Comparison of ENCODE assay signal across 10 cellular contexts in genomic region chr16:10741249-10741648, GRCh38. TPM values are rescaled to one million over a fixed set of nuclear protein-coding genes. Genes with fewer than 3 reads are reported as not detected.
DNase-seq lines count a peak whose midpoint lies in the region; TF ChIP-seq lines count a peak whose summit lies in the region.
"Not testable (repeated sequence)": the region's sequence is repeated elsewhere in the genome, so short reads cannot be mapped to it uniquely, and the experiment has no call there.
"Had no signal": no experiment of that assay in that cellular context is flagged by ENCODE, and none has a peak within 500 bp of the region (broad histone marks: within the 10 kb centered on the region; RNA-seq: fewer than 3 reads in every experiment).

No MANE protein-coding gene starts in this region.

- not testable (repeated sequence) for H3K36me3 ChIP-seq in BLaER1 treated with 17β-estradiol and CSF1 and Interleukin-3, amounts not matched to agents 10 nM and 100 nM; OCI-LY1 (ENCODE audit: insufficient read depth, low read length); ascending aorta; stomach

- H3K4me1 ChIP-seq in BLaER1 treated with 17β-estradiol and CSF1 and Interleukin-3, amounts not matched to agents 10 nM and 100 nM: peaks cover 68 to 81% (median 74%) of the 10 kb centered on the region in 10 experiments
- H3K4me1 ChIP-seq in OCI-LY1 (ENCODE audit: insufficient read depth, low read length, severe bottlenecking): peaks cover 44% of the 10 kb centered on the region
- H3K4me1 ChIP-seq in ascending aorta: peaks cover 22 to 39% of the 10 kb centered on the region in 2 donors
- peaks cover 18 to 61% (median 45%) of the 10 kb centered on the region in 4 donors for H3K4me1 ChIP-seq in stomach

- not testable (repeated sequence) for H3K27ac ChIP-seq in BLaER1 treated with 17β-estradiol and CSF1 and Interleukin-3, amounts not matched to agents 10 nM and 100 nM; stomach
- H3K27ac ChIP-seq in OCI-LY1 (ENCODE audit: low read depth, low read length, poor library complexity, severe bottlenecking) (peak overlapping the region; percentile 59), ascending aorta (peak overlapping the region; percentile 95), coronary artery (peak overlapping the region; percentile 79 to 93)

- not testable (repeated sequence) for H2AFZ ChIP-seq in OCI-LY1 (ENCODE audit: low read length)

- intact Hi-C loops in ascending aorta (cut with DNase I): loop anchor here (5.0 to 10.0 kb wide), 2 partner anchors 604 to 1649 kb away; partner anchors contain the start of genes HAPSTR1 and RMI2
- intact Hi-C loops in stomach (cut with DNase I; ENCODE audit: low total_unique reads): not testable (repeated sequence)

- not testable (repeated sequence) for H3K27me3 ChIP-seq in BLaER1 treated with 17β-estradiol and CSF1 and Interleukin-3, amounts not matched to agents 10 nM and 100 nM; OCI-LY1 (ENCODE audit: insufficient read depth, low read length); ascending aorta; stomach

- POLR2A ChIA-PET in activated CD4-positive, alpha-beta T cell treated with anti-CD3 and anti-CD28 coated beads, Interleukin-2, amount 10 ng/mL, durations not matched to agents 7 days and 5 days (lab: Charles Lee): not testable (repeated sequence)

- peaks cover 61% of the 10 kb centered on the region for H3K4me1 Mint-ChIP-seq in activated CD4-positive, alpha-beta T cell treated with anti-CD3 and anti-CD28 coated beads, Interleukin-2, amount 10 ng/mL, durations not matched to agents 7 days and 5 days
- H3K4me1 Mint-ChIP-seq in neural crest cell: peaks cover 40% of the 10 kb centered on the region

- H3K4me3 Mint-ChIP-seq in activated CD4-positive, alpha-beta T cell treated with anti-CD3 and anti-CD28 coated beads, Interleukin-2, amount 10 ng/mL, durations not matched to agents 7 days and 5 days: not testable (repeated sequence)
- H3K4me3 Mint-ChIP-seq in neural crest cell: peak overlapping the region; percentile 47

- 93 to 97% (median 95%) methylated on average over 10 of the region's 10 CpGs for WGBS in stomach, 5 donors

- not testable (repeated sequence) for H3K79me2 ChIP-seq in OCI-LY1 (ENCODE audit: insufficient read depth, low read length)

- not testable (repeated sequence) for H3K9me2 ChIP-seq in OCI-LY1 (ENCODE audit: low read depth, low read length)

- not testable (repeated sequence) for H3K9me3 ChIP-seq in BLaER1 treated with 17β-estradiol and CSF1 and Interleukin-3, amounts not matched to agents 10 nM and 100 nM (replicated peaks in 1 of 11); OCI-LY1 (ENCODE audit: low read length); ascending aorta; stomach

- not testable (repeated sequence) for H3K9me3 Mint-ChIP-seq in activated CD4-positive, alpha-beta T cell treated with anti-CD3 and anti-CD28 coated beads, Interleukin-2, amount 10 ng/mL, durations not matched to agents 7 days and 5 days; neural crest cell

- H3K27ac Mint-ChIP-seq in activated CD4-positive, alpha-beta T cell treated with anti-CD3 and anti-CD28 coated beads, Interleukin-2, amount 10 ng/mL, durations not matched to agents 7 days and 5 days: peak overlapping the region; percentile 47
- not testable (repeated sequence) for H3K27ac Mint-ChIP-seq in neural crest cell (ENCODE audit: unreplicated experiment)

- TF ChIP-seq POLR2A in stomach (IDR thresholded peaks at IDR 0.05): not testable (repeated sequence)

- CTCF ChIA-PET in activated CD4-positive, alpha-beta T cell treated with anti-CD3 and anti-CD28 coated beads, Interleukin-2, amount 10 ng/mL, durations not matched to agents 7 days and 5 days (lab: Charles Lee): interaction anchor here (0.9 to 1.3 kb wide), 2 partner anchors 138 to 177 kb away, joined by 3 read pairs; no protein-coding TSS in a partner anchor

- not testable (repeated sequence) for H3K4me3 ChIP-seq in BLaER1 treated with 17β-estradiol and CSF1 and Interleukin-3, amounts not matched to agents 10 nM and 100 nM; OCI-LY1 (ENCODE audit: low read depth, low read length, poor library complexity, severe bottlenecking); ascending aorta; coronary artery; stomach

- not testable (repeated sequence) for DNase-seq in activated CD4-positive, alpha-beta T cell treated with anti-CD3 and anti-CD28 coated beads, Interleukin-2, amount 10 ng/mL, durations not matched to agents 7 days and 5 days; coronary artery (ENCODE audit: low spot score); neural crest cell (ENCODE audit: low read depth, low spot score)
- DNase-seq in ascending aorta (ENCODE audit: low spot score in 2 of 2): peak in 1 of 2 donors; percentile 60
- peak; percentile 11 for DNase-seq in stomach

- peak overlapping the region in 6 of 11 experiments; percentile 7 to 39 (median 23); a peak in 9 of 22 replicates for H3K4me2 ChIP-seq in BLaER1 treated with 17β-estradiol and CSF1 and Interleukin-3, amounts not matched to agents 10 nM and 100 nM
- not testable (repeated sequence) for H3K4me2 ChIP-seq in OCI-LY1 (ENCODE audit: low read length)

- H4K20me1 ChIP-seq in BLaER1 treated with 17β-estradiol and CSF1 and Interleukin-3, amounts not matched to agents 10 nM and 100 nM; OCI-LY1 (ENCODE audit: insufficient read depth, low read length): not testable (repeated sequence)

- TF ChIP-seq EP300 in stomach (IDR thresholded peaks at IDR 0.05): not testable (repeated sequence)

- TF ChIP-seq CTCF in OCI-LY1 (IDR thresholded peaks at IDR 0.05; ENCODE audit: low read length); ascending aorta (IDR thresholded peaks at IDR 0.05); coronary artery (IDR thresholded peaks at IDR 0.05); neural crest cell (conservative IDR thresholded peaks at IDR 0.05); stomach (IDR thresholded peaks at IDR 0.05): not testable (repeated sequence)

- H3F3A ChIP-seq in OCI-LY1 (ENCODE audit: insufficient read depth, low read length): not testable (repeated sequence)

- H3K27me3 Mint-ChIP-seq in activated CD4-positive, alpha-beta T cell treated with anti-CD3 and anti-CD28 coated beads, Interleukin-2, amount 10 ng/mL, durations not matched to agents 7 days and 5 days; neural crest cell (ENCODE audit: low read depth): not testable (repeated sequence)

- H3K36me3 Mint-ChIP-seq in activated CD4-positive, alpha-beta T cell treated with anti-CD3 and anti-CD28 coated beads, Interleukin-2, amount 10 ng/mL, durations not matched to agents 7 days and 5 days (ENCODE audit: low read depth); neural crest cell (ENCODE audit: low read depth): not testable (repeated sequence)

- H3K9ac ChIP-seq in BLaER1 treated with 17β-estradiol and CSF1 and Interleukin-3, amounts not matched to agents 10 nM and 100 nM; OCI-LY1 (ENCODE audit: low read length): not testable (repeated sequence)

RNA-seq across cellular contexts. Expression of gene NUBP1, which starts 2.4 kb away (rescaled TPM):
- 10 to 100 TPM; 26.3 to 28.7 TPM for total RNA-seq in activated CD4-positive, alpha-beta T cell treated with anti-CD3 and anti-CD28 coated beads, Interleukin-2, amount 10 ng/mL, durations not matched to agents 7 days and 5 days
- total RNA-seq in ascending aorta: 13.3 TPM
- 32.9 and 38.6 TPM in 2 replicates for total RNA-seq in neural crest cell
- total RNA-seq in stomach: 100 to 1,000 TPM in 1 of 5 donors, 10 to 100 TPM in 3, 1 to 10 TPM in 1; 2.2 to 239 (median 22.8) TPM
- polyA plus RNA-seq in stomach: 10 to 100 TPM; 37.0 to 46.6 (median 41.1) TPM

RNA-seq across cellular contexts. Expression of gene TEKT5, which starts 46.5 kb away (rescaled TPM):
- not detected for total RNA-seq in activated CD4-positive, alpha-beta T cell treated with anti-CD3 and anti-CD28 coated beads, Interleukin-2, amount 10 ng/mL, durations not matched to agents 7 days and 5 days
- total RNA-seq in ascending aorta (not detected), neural crest cell (0.25 and 0.68 TPM in 2 replicates), stomach (10 to 100 TPM in 1 of 5 donors, 1 to 10 TPM in 2, under 1 TPM in 1, not detected in 1; 0.45 to 22.8 (median 1.6) TPM)
- under 1 TPM in 2 of 3 donors, not detected in 1; 0.28 to 0.62 TPM for polyA plus RNA-seq in stomach
- total RNA-seq: A172; CD8-positive, alpha-beta T cell had no signal
- polyA plus RNA-seq: CD14-positive monocyte had no signal
